In the genomic region with DNA sequence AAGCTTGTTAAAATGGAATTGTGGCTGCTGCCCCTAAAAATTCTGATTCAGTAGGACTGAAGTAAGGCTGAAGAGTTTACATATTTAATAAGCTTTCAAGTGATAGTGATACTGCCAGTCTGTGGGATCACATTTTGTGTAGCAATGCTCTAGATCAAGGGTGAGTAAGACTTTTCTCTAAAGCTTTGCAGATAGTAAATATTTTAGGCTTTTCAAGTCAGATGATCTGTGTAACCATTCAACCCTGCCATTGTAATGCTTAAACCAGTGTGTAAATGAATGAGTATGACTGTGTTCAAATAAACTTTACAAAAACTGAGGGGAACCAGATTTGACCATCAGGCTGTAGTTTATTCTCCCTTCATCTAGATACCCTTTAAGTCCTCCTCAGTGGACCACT, we compare ENCODE assay signal across 18 cellular contexts.
DNase-seq lines count a peak whose midpoint lies in the region; ATAC-seq and TF ChIP-seq lines count a peak whose summit lies in the region.
"Had no signal": no experiment of that assay in that cellular context is flagged by ENCODE, and none has a peak within 500 bp of the region (broad histone marks: within the 10 kb centered on the region; RNA-seq: fewer than 3 reads in every experiment).

No MANE protein-coding gene starts in this region.

- in situ Hi-C loops in brain microvascular endothelial cell (cut with HindIII; ENCODE audit: low pct_ligation_motif_present, low sequenced_read_pairs) = no loop called here

- H3K27ac ChIP-seq in brain microvascular endothelial cell (peak overlapping the region; percentile 64), smooth muscle cell (ENCODE audit: low read depth) (peak overlapping the region; percentile 95)
- H3K27ac ChIP-seq: C4-2B, gastrocnemius medialis, lower lobe of right lung, thoracic aorta had no signal

- no peak overlapping the region for H3K4me3 ChIP-seq in brain microvascular endothelial cell (ENCODE audit: low read depth, low read length)
- no peak overlapping the region for H3K4me3 ChIP-seq in smooth muscle cell
- H3K4me3 ChIP-seq: gastrocnemius medialis, lower lobe of right lung, thoracic aorta had no signal

- H3K4me2 ChIP-seq in smooth muscle cell = peak overlapping the region; percentile 79

- peaks cover 16% of the 10 kb centered on the region for H3K4me1 ChIP-seq in smooth muscle cell (ENCODE audit: low read depth)
- H3K4me1 ChIP-seq: lower lobe of right lung had no signal

- DNase-seq in HT1080 (ENCODE audit: low read depth) = peak; percentile 6
- peak; percentile 13 for DNase-seq in brain microvascular endothelial cell
- peak; percentile 21 for DNase-seq in foreskin melanocyte
- DNase-seq in smooth muscle cell (lab: John Stamatoyannopoulos, UW; ENCODE audit: unreplicated experiment) = no peak
- no peak for DNase-seq in sciatic nerve (ENCODE audit: low spot score)
- DNase-seq in NCI-H748 treated with DMSO at 0.1 percent for 48 hours (lab: John Stamatoyannopoulos, UW) = no peak
- DNase-seq: activated gamma-delta T cell treated with Interleukin-2 at 50 U/mL for 16 hours; DMS79 treated with DMSO at 0.1 percent for 48 hours; gastrocnemius medialis; H7; lower lobe of right lung; natural killer cell; NCI-H1930; NCI-H524 treated with DMSO at 0.1 percent for 48 hours; stimulated activated CD4-positive, alpha-beta T cell treated with anti-CD3 and anti-CD28 coated beads, Interleukin-4, amount 100 ng/mL, for 24 hours had no signal

- peaks cover 3% of the 10 kb centered on the region for H3K36me3 ChIP-seq in brain microvascular endothelial cell (replicated peaks)
- H3K36me3 ChIP-seq in smooth muscle cell (ENCODE audit: low read depth) = peaks cover 4% of the 10 kb centered on the region

- intact Hi-C loops in sciatic nerve (cut with DNase I) = no loop called here

- peak overlapping the region; percentile 60 for H3K9ac ChIP-seq in smooth muscle cell (ENCODE audit: low read depth)

- no peaks in the 10 kb centered on the region for H4K20me1 ChIP-seq in smooth muscle cell (ENCODE audit: low read depth)

- peak overlapping the region; percentile 5 for H2AFZ ChIP-seq in smooth muscle cell (ENCODE audit: low read depth)

- H3F3A ChIP-seq in smooth muscle cell (ENCODE audit: low read depth) = peaks cover 21% of the 10 kb centered on the region

- H3K27me3 ChIP-seq in brain microvascular endothelial cell (replicated peaks) (no peaks in the 10 kb centered on the region), smooth muscle cell (ENCODE audit: low read depth) (no peaks in the 10 kb centered on the region)
- H3K27me3 ChIP-seq: gastrocnemius medialis had no signal

- H3K9me3 ChIP-seq in smooth muscle cell (replicated peaks; ENCODE audit: low read depth) = no peaks in the 10 kb centered on the region
- H3K9me3 ChIP-seq: gastrocnemius medialis, lower lobe of right lung, thoracic aorta had no signal

- TF ChIP-seq CTCF in brain microvascular endothelial cell (IDR thresholded peaks at IDR 0.05; ENCODE audit: low read depth, low read length, missing control alignments) (no peak), smooth muscle cell (IDR thresholded peaks at IDR 0.05; ENCODE audit: borderline replicate concordance, insufficient read depth, poor library complexity, severe bottlenecking) (no peak)

- H3K79me2 ChIP-seq in smooth muscle cell (ENCODE audit: low read depth) = no peaks in the 10 kb centered on the region

- ATAC-seq in sciatic nerve (no peak), GM18498 (IDR thresholded peaks at IDR 0.05; ENCODE audit: unreplicated experiment) (no peak)
- ATAC-seq: gastrocnemius medialis, natural killer cell had no signal

Comparison
In these comparisons a context has a peak if more than half of its experiments do, and no peak if none do; other contexts are left out.
1. DNase-seq: peak in HT1080 (single experiment), brain microvascular endothelial cell (single experiment) and foreskin melanocyte (single experiment); none in smooth muscle cell (single experiment), sciatic nerve (single experiment) and NCI-H748 treated with DMSO at 0.1 percent for 48 hours (single experiment).